13 cellular contexts compared by ENCODE assay signal in genomic region chr5:59786271-59786805, GRCh38.
A peak's percentile ranks its signal among the peaks of the same experiment; 100 is the strongest.
DNase-seq lines count a peak whose midpoint lies in the region; ATAC-seq lines count a peak whose summit lies in the region.
"Had no signal": no experiment of that assay in that cellular context is flagged by ENCODE, and none has a peak within 500 bp of the region (broad histone marks: within the 10 kb centered on the region; RNA-seq: fewer than 3 reads in every experiment).

No MANE protein-coding gene starts in this region.

- H3K4me1 ChIP-seq in rectal smooth muscle tissue (ENCODE audit: control insufficient read depth, insufficient read depth, low read length): peaks cover 37% of the 10 kb centered on the region

- no peaks in the 10 kb centered on the region for H3K36me3 Mint-ChIP-seq in activated naive CD4-positive, alpha-beta T cell treated with anti-CD3 and anti-CD28 coated beads, Interleukin-2, amount 50 U/mL, for 72 hours
- H3K36me3 Mint-ChIP-seq: stimulated activated memory B cell treated with anti-CD40 and anti-IgM and Interleukin-4, amounts not matched to agents 10 μg/mL and 1 μg/mL and 100 μg/mL, for 72 hours had no signal

- no peaks in the 10 kb centered on the region for H3K36me3 ChIP-seq in rectal smooth muscle tissue (ENCODE audit: control insufficient read depth, insufficient read depth, low read length)

- H3K27me3 ChIP-seq in rectal smooth muscle tissue (ENCODE audit: control insufficient read depth, insufficient read depth, low read length): no peaks in the 10 kb centered on the region

- H3K9me3 Mint-ChIP-seq in activated naive CD4-positive, alpha-beta T cell treated with anti-CD3 and anti-CD28 coated beads, Interleukin-2, amount 50 U/mL, for 72 hours: no peaks in the 10 kb centered on the region
- H3K9me3 Mint-ChIP-seq: stimulated activated memory B cell treated with anti-CD40 and anti-IgM and Interleukin-4, amounts not matched to agents 10 μg/mL and 1 μg/mL and 100 μg/mL, for 72 hours had no signal

- ATAC-seq in activated naive CD4-positive, alpha-beta T cell treated with anti-CD3 and anti-CD28 coated beads, Interleukin-2, amount 50 U/mL, for 72 hours: no peak
- ATAC-seq in left lobe of liver: no peak
- no peak for ATAC-seq in GM21717 (IDR thresholded peaks at IDR 0.05; ENCODE audit: unreplicated experiment)
- ATAC-seq: Right ventricle myocardium inferior; stimulated activated memory B cell treated with anti-CD40 and anti-IgM and Interleukin-4, amounts not matched to agents 10 μg/mL and 1 μg/mL and 100 μg/mL, for 72 hours had no signal

- peak overlapping the region; percentile 25 for H3K27ac ChIP-seq in rectal smooth muscle tissue (ENCODE audit: low read depth, low read length)

- no peak overlapping the region for H3K9ac ChIP-seq in rectal smooth muscle tissue (ENCODE audit: low read length)

- DNase-seq in ELR (ENCODE audit: low read depth) (peak; percentile 97), RKO (ENCODE audit: low spot score) (peak; percentile 18), fibroblast of gingiva (ENCODE audit: low read depth) (peak; percentile 84), left lobe of liver (ENCODE audit: low spot score) (no peak)
- DNase-seq in activated naive CD4-positive, alpha-beta T cell treated with anti-CD3 and anti-CD28 coated beads, Interleukin-2, amount 50 U/mL, for 72 hours (ENCODE audit: low spot score in 2 of 2): no peak
- no peak for DNase-seq in activated naive CD4-positive, alpha-beta T cell treated with Interleukin-2 at 50 U/mL for 16 hours
- DNase-seq: activated CD4-positive, alpha-beta T cell treated with anti-CD3 and anti-CD28 coated beads, Interleukin-2, amount 50 U/mL, for 1 hour; DMS153; NCI-H1417 treated with DMSO at 0.1 percent for 48 hours had no signal

- H3K4me3 ChIP-seq in rectal smooth muscle tissue (ENCODE audit: low read length): no peak overlapping the region

- no peak overlapping the region for H3K27ac Mint-ChIP-seq in activated naive CD4-positive, alpha-beta T cell treated with anti-CD3 and anti-CD28 coated beads, Interleukin-2, amount 50 U/mL, for 72 hours
- H3K27ac Mint-ChIP-seq: stimulated activated memory B cell treated with anti-CD40 and anti-IgM and Interleukin-4, amounts not matched to agents 10 μg/mL and 1 μg/mL and 100 μg/mL, for 72 hours had no signal

Comparison
In these comparisons a context has a peak if more than half of its experiments do, and no peak if none do; other contexts are left out.
1. DNase-seq: peak in ELR (single experiment), RKO (single experiment) and fibroblast of gingiva (single experiment); none in activated naive CD4-positive, alpha-beta T cell treated with anti-CD3 and anti-CD28 coated beads, Interleukin-2, amount 50 U/mL, for 72 hours (0 of 2), left lobe of liver (single experiment) and activated naive CD4-positive, alpha-beta T cell treated with Interleukin-2 at 50 U/mL for 16 hours (single experiment).